1 cellular context compared by ENCODE assay signal in genomic region chr17:73262676-73263642, GRCh38.
TF ChIP-seq lines count a peak whose summit lies in the region.

No MANE protein-coding gene starts in this region.

TF ChIP-seq in HepG2, 621 proteins besides CTCF, POLR2A, EP300 and RAD21 (continued from another document and continues in another):
- no peak for TF ChIP-seq FOXO4 (CRISPR knock-in tag; conservative IDR thresholded peaks at IDR 0.05)
- no peak for TF ChIP-seq ZBTB20 (CRISPR knock-in tag; IDR thresholded peaks at IDR 0.05; ENCODE audit: borderline replicate concordance, low read depth)
- no peak for TF ChIP-seq SATB2 (CRISPR knock-in tag; IDR thresholded peaks at IDR 0.05)
- TF ChIP-seq GABPA (IDR thresholded peaks at IDR 0.05; ENCODE audit: low read depth, low read length), result no peak
- no peak for TF ChIP-seq GABPA (CRISPR knock-in tag; IDR thresholded peaks at IDR 0.05; ENCODE audit: low read depth)
- no peak for TF ChIP-seq RBFOX2 (IDR thresholded peaks at IDR 0.05; ENCODE audit: low read depth, low read length)
- TF ChIP-seq ZNF710 (CRISPR knock-in tag; IDR thresholded peaks at IDR 0.05; ENCODE audit: borderline replicate concordance), result no peak
- TF ChIP-seq SNAPC2 (CRISPR knock-in tag; IDR thresholded peaks at IDR 0.05), result no peak
- peak; percentile 55 for TF ChIP-seq ZNF501 (CRISPR knock-in tag; IDR thresholded peaks at IDR 0.05)
- TF ChIP-seq HNF4G (IDR thresholded peaks at IDR 0.05; ENCODE audit: borderline replicate concordance, low read depth, low read length), result no peak; the same call in 1 of the 2 replicates
- 0 out of 2 replicates have a peak, but pooled peaks have one; percentile 41 for TF ChIP-seq HNF4G (CRISPR knock-in tag; IDR thresholded peaks at IDR 0.05; ENCODE audit: borderline replicate concordance, low read depth)
- no peak for TF ChIP-seq NFYB (CRISPR knock-in tag; IDR thresholded peaks at IDR 0.05)
- TF ChIP-seq MYPOP (CRISPR knock-in tag; IDR thresholded peaks at IDR 0.05), result no peak
- TF ChIP-seq ZNF44 (CRISPR knock-in tag; IDR thresholded peaks at IDR 0.05), result no peak
- TF ChIP-seq CENPBD1 (CRISPR knock-in tag; IDR thresholded peaks at IDR 0.05; ENCODE audit: borderline replicate concordance, low read depth), result no peak; the same call in 1 of the 2 replicates
- TF ChIP-seq TFDP2 (CRISPR knock-in tag; IDR thresholded peaks at IDR 0.05), result no peak
- TF ChIP-seq ZNF251 (CRISPR knock-in tag; IDR thresholded peaks at IDR 0.05), result no peak
- TF ChIP-seq NPAS2 (CRISPR knock-in tag; IDR thresholded peaks at IDR 0.05; ENCODE audit: borderline replicate concordance), result no peak
- no peak for TF ChIP-seq NFAT5 (CRISPR knock-in tag; IDR thresholded peaks at IDR 0.05)
- no peak for TF ChIP-seq RORA (CRISPR knock-in tag; IDR thresholded peaks at IDR 0.05)
- no peak; the same call in 1 of the 2 replicates for TF ChIP-seq MEF2D (CRISPR knock-in tag; IDR thresholded peaks at IDR 0.05)
- peak; percentile 5; the same call in 1 of the 2 replicates for TF ChIP-seq POGZ (CRISPR knock-in tag; IDR thresholded peaks at IDR 0.05)
- no peak for TF ChIP-seq ZNF883 (CRISPR knock-in tag; IDR thresholded peaks at IDR 0.05; ENCODE audit: not compliant biosample characterization)
- no peak for TF ChIP-seq MEIS2 (CRISPR knock-in tag; IDR thresholded peaks at IDR 0.05)
- no peak for TF ChIP-seq MXD1 (CRISPR knock-in tag; IDR thresholded peaks at IDR 0.05)
- no peak; the same call in 1 of the 2 replicates for TF ChIP-seq ZNF574 (CRISPR knock-in tag; IDR thresholded peaks at IDR 0.05)
- TF ChIP-seq KLF16 (CRISPR knock-in tag; IDR thresholded peaks at IDR 0.05), result no peak; a peak in 1 of 4 replicates
- TF ChIP-seq CBX5 (CRISPR knock-in tag; IDR thresholded peaks at IDR 0.05; ENCODE audit: borderline replicate concordance), result no peak
- TF ChIP-seq KLF6 (CRISPR knock-in tag; IDR thresholded peaks at IDR 0.05), result no peak
- TF ChIP-seq CEBPG (CRISPR knock-in tag; IDR thresholded peaks at IDR 0.05), result no peak
- 0 out of 2 replicates have a peak, but pooled peaks have one; percentile 3 for TF ChIP-seq GATAD2A (CRISPR knock-in tag; IDR thresholded peaks at IDR 0.05)
- TF ChIP-seq ATRX (CRISPR knock-in tag; IDR thresholded peaks at IDR 0.05; ENCODE audit: borderline replicate concordance), result no peak
- no peak for TF ChIP-seq ZHX2 (IDR thresholded peaks at IDR 0.05; ENCODE audit: low read depth)
- no peak for TF ChIP-seq ZHX2 (CRISPR knock-in tag; IDR thresholded peaks at IDR 0.05; ENCODE audit: borderline replicate concordance)
- TF ChIP-seq ZNF550 (CRISPR knock-in tag; IDR thresholded peaks at IDR 0.05; ENCODE audit: borderline replicate concordance), result no peak
- TF ChIP-seq GATAD1 (CRISPR knock-in tag; IDR thresholded peaks at IDR 0.05), result 0 out of 2 replicates have a peak, but pooled peaks have one; percentile 32
- no peak for TF ChIP-seq NR2F1 (CRISPR knock-in tag; IDR thresholded peaks at IDR 0.05)
- TF ChIP-seq TFAP4 (IDR thresholded peaks at IDR 0.05; ENCODE audit: borderline replicate concordance, low read depth), result peak; percentile 69; the same call in 1 of the 2 replicates
- no peak; the same call in 1 of the 2 replicates for TF ChIP-seq ZNF614 (CRISPR knock-in tag; IDR thresholded peaks at IDR 0.05; ENCODE audit: borderline replicate concordance)
